In genomic region chr1:46196609-46197008, GRCh38 we compare ENCODE assay signal across 1 cellular context.
TF ChIP-seq lines count a peak whose summit lies in the region.

No MANE protein-coding gene starts in this region.

TF ChIP-seq in A549, 52 proteins besides CTCF, POLR2A, EP300 and RAD21:
- TF ChIP-seq NFE2L2 (conservative IDR thresholded peaks at IDR 0.05; ENCODE audit: low read length) (no peak), ZC3H11A (IDR thresholded peaks at IDR 0.05) (no peak), EHMT2 (IDR thresholded peaks at IDR 0.05; ENCODE audit: low read depth) (no peak)
TF ChIP-seq in A549: peak in this region for 0.
